In genomic region chr2:11466307-11467125, GRCh38 we compare ENCODE assay signal across 8 cellular contexts. TPM values are rescaled to one million over a fixed set of nuclear protein-coding genes. Genes with fewer than 3 reads are reported as not detected.
DNase-seq lines count a peak whose midpoint lies in the region; ATAC-seq and TF ChIP-seq lines count a peak whose summit lies in the region.

No MANE protein-coding gene starts in this region.

- intact Hi-C loops in esophagus muscularis mucosa (cut with DNase I): loop anchor here (10.0 kb wide), 1 partner anchor 652 kb away; the partner anchor contains the start of gene PDIA6
- intact Hi-C loops in ovary (cut with DNase I): no loop called here

- H3K36me3 ChIP-seq in esophagus muscularis mucosa (peaks cover 0 to 8% (median 4%) of the 10 kb centered on the region in 4 donors), ovary (no peaks in the 10 kb centered on the region)

- H3K4me1 ChIP-seq in esophagus muscularis mucosa (peaks cover 27 to 47% (median 46%) of the 10 kb centered on the region in 4 donors), ovary (ENCODE audit: insufficient read depth) (peaks cover 11% of the 10 kb centered on the region)

- DNase-seq in esophagus muscularis mucosa (ENCODE audit: extremely low spot score): no peak
- no peak for DNase-seq in ovary
- DNase-seq in NCI-H2029 (lab: John Stamatoyannopoulos, UW): no peak
- DNase-seq in NCI-H128 (lab: John Stamatoyannopoulos, UW; ENCODE audit: unreplicated experiment): no peak
- no peak for DNase-seq in NCI-H1694 (lab: John Stamatoyannopoulos, UW)

- ATAC-seq in GM18517 (IDR thresholded peaks at IDR 0.05; ENCODE audit: unreplicated experiment): peak; percentile 27
- ATAC-seq in HG02759 (IDR thresholded peaks at IDR 0.05; ENCODE audit: unreplicated experiment): peak; percentile 24
- peak; percentile 66 for ATAC-seq in SK-N-SH treated with all-trans-retinoic acid at 6 μM for 48 hours

- peak overlapping the region; percentile 90 to 96 (median 93) for H3K27ac ChIP-seq in esophagus muscularis mucosa (replicated peaks in 1 of 4)
- no peak overlapping the region for H3K27ac ChIP-seq in ovary

- H3K9me3 ChIP-seq in esophagus muscularis mucosa: no peaks in the 10 kb centered on the region
- no peaks in the 10 kb centered on the region for H3K9me3 ChIP-seq in ovary

- H3K4me3 ChIP-seq in esophagus muscularis mucosa (peak overlapping the region; percentile 57 to 79 (median 74)), ovary (peak overlapping the region; percentile 64)

- no peak for TF ChIP-seq EP300 in esophagus muscularis mucosa (IDR thresholded peaks at IDR 0.05)
- TF ChIP-seq EP300 in ovary (IDR thresholded peaks at IDR 0.05): no peak

- 39% methylated on average over 25 of the region's 26 CpGs for WGBS in esophagus muscularis mucosa
- WGBS in ovary, 3 donors: 18 to 33% (median 28%) methylated on average over 26 of the region's 26 CpGs

- TF ChIP-seq POLR2A in esophagus muscularis mucosa (IDR thresholded peaks at IDR 0.05; ENCODE audit: low read depth): no peak
- no peak for TF ChIP-seq POLR2A in ovary (IDR thresholded peaks at IDR 0.05)

- TF ChIP-seq CTCF in esophagus muscularis mucosa (IDR thresholded peaks at IDR 0.05) (no peak), ovary (IDR thresholded peaks at IDR 0.05) (no peak)

- H3K27me3 ChIP-seq in esophagus muscularis mucosa (no peaks in the 10 kb centered on the region), ovary (no peaks in the 10 kb centered on the region)

TF ChIP-seq in SK-N-SH treated with all-trans-retinoic acid at 6 μM for 48 hours, 23 proteins besides CTCF, POLR2A, EP300 and RAD21:
- 0 out of 2 replicates have a peak, but pooled peaks have one; percentile 7 for TF ChIP-seq CREB5 (CRISPR knock-in tag; IDR thresholded peaks at IDR 0.05; ENCODE audit: low read depth)
- no peak for TF ChIP-seq PATZ1 (CRISPR knock-in tag; IDR thresholded peaks at IDR 0.05; ENCODE audit: borderline replicate concordance)

RNA-seq across cellular contexts. Expression of gene E2F6, which starts 0.6 kb away (rescaled TPM):
- total RNA-seq in esophagus muscularis mucosa: 10 to 100 TPM; 10.9 to 18.0 (median 17.0) TPM
- total RNA-seq in ovary: 10 to 100 TPM; 10.5 to 19.6 (median 17.7) TPM
- polyA plus RNA-seq in ovary: 10 to 100 TPM in 1 of 2 donors, 1 to 10 TPM in 1; 9.9 to 13.6 TPM

Comparison
In these comparisons a context has a peak if more than half of its experiments do, and no peak if none do; other contexts are left out.
1. H3K27ac ChIP-seq: peak in esophagus muscularis mucosa (4 of 4); none in ovary (0 of 2).
2. Peak in every context shown above with its lines, with median percentiles within 50 percentile points of each other: ATAC-seq.